ENCODE assay signal across 15 cellular contexts in genomic region chr20:46331612-46332361, GRCh38. TPM values are rescaled to one million over a fixed set of nuclear protein-coding genes. Genes with fewer than 3 reads are reported as not detected.
DNase-seq lines count a peak whose midpoint lies in the region; ATAC-seq and TF ChIP-seq lines count a peak whose summit lies in the region.
"Had no signal": no experiment of that assay in that cellular context is flagged by ENCODE, and none has a peak within 500 bp of the region (broad histone marks: within the 10 kb centered on the region; RNA-seq: fewer than 3 reads in every experiment).

No MANE protein-coding gene starts in this region.

- no peak for TF ChIP-seq CTCF in thyroid gland (IDR thresholded peaks at IDR 0.05)

- peaks cover 15 to 29% of the 10 kb centered on the region in 2 donors for H3K4me1 ChIP-seq in thyroid gland
- H3K4me1 ChIP-seq: Caco-2 had no signal

- peak; percentile 35 for DNase-seq in NCI-H2196 (lab: John Stamatoyannopoulos, UW; ENCODE audit: unreplicated experiment)
- no peak for DNase-seq in NCI-H2196 treated with DMSO at 0.1 percent for 48 hours (lab: John Stamatoyannopoulos, UW; ENCODE audit: unreplicated experiment)
- peak; percentile 11 for DNase-seq in NCI-H69 (lab: John Stamatoyannopoulos, UW)
- no peak for DNase-seq in left colon
- peak; percentile 55 to 67 for DNase-seq in thyroid gland
- DNase-seq in AG08395 (ENCODE audit: low spot score): no peak
- no peak for DNase-seq in MV-4-11 (lab: John Stamatoyannopoulos, UW)
- DNase-seq in cortex of kidney (lab: John Stamatoyannopoulos, UW): no peak
- DNase-seq: Caco-2, KBM-7, NCI-H1092 treated with DMSO at 0.1 percent for 48 hours, PC-9, Right ventricle myocardium superior had no signal

- H3K4me3 ChIP-seq in thyroid gland (replicated peaks in 1 of 3): no peak overlapping the region
- H3K4me3 ChIP-seq: PC-9 had no signal

- TF ChIP-seq POLR2A in thyroid gland (IDR thresholded peaks at IDR 0.05): no peak

- H3K9me3 ChIP-seq in thyroid gland: no peaks in the 10 kb centered on the region
- H3K9me3 ChIP-seq: Caco-2 had no signal

- 57 to 63% methylated on average over 9 to 13 of the region's 13 CpGs for WGBS in thyroid gland, 2 donors

- peak overlapping the region; percentile 39 to 67 (median 48) for H3K27ac ChIP-seq in thyroid gland
- H3K27ac ChIP-seq: PC-9 had no signal

- ATAC-seq in left colon: peak; percentile 88

- intact Hi-C loops in left colon (cut with DNase I, micrococcal nuclease) (no loop called here), thyroid gland (cut with DNase I) (no loop called here)

- H3K36me3 ChIP-seq in thyroid gland: no peaks in the 10 kb centered on the region

- H3K27me3 ChIP-seq in thyroid gland: no peaks in the 10 kb centered on the region

RNA-seq across cellular contexts. Expression of gene CDH22, which starts 23.5 kb away (rescaled TPM):
- total RNA-seq in left colon: under 1 TPM; 0.09 to 0.17 TPM
- 1 to 10 TPM in 2 of 4 donors, under 1 TPM in 2; 0.38 to 3.0 (median 1.2) TPM for total RNA-seq in thyroid gland
- total RNA-seq: A172, M059J, PC-9 had no signal

Comparison
In these comparisons a context has a peak if more than half of its experiments do, and no peak if none do; other contexts are left out.
1. DNase-seq: peak in NCI-H2196 (single experiment), NCI-H69 (single experiment) and thyroid gland (2 of 2); none in NCI-H2196 treated with DMSO at 0.1 percent for 48 hours (single experiment), left colon (0 of 2), AG08395 (single experiment), MV-4-11 (single experiment) and cortex of kidney (single experiment).